20 cellular contexts compared by ENCODE assay signal in genomic region chr7:28767356-28767755, GRCh38.
"Had no signal": no experiment of that assay in that cellular context is flagged by ENCODE, and none has a peak within 500 bp of the region (broad histone marks: within the 10 kb centered on the region; RNA-seq: fewer than 3 reads in every experiment).

No MANE protein-coding gene starts in this region.

- H3K4me1 ChIP-seq: prostate gland, stomach had no signal

- H3K9me3 Mint-ChIP-seq: activated T-cell treated with anti-CD3 and anti-CD28 coated beads, Interleukin-2, amount 50 U/mL, for 4 hours; activated T-helper 2 cell treated with anti-CD3 and anti-CD28 coated beads, Interferon-gamma antibody, Interleukin-2, Interleukin-4, amounts not matched to agents 10 μg/mL and 5 μg/mL and 100 μg/mL, durations not matched to agents 14 hours and 24 hours and 36 hours; natural killer cell; stimulated activated memory B cell treated with anti-CD40 and anti-IgM and Interleukin-4, amounts not matched to agents 10 μg/mL and 1 μg/mL and 100 μg/mL, for 72 hours; WTC11 had no signal

- H3K27ac Mint-ChIP-seq: activated naive CD8-positive, alpha-beta T cell; activated T-helper 2 cell treated with anti-CD3 and anti-CD28 coated beads, Interferon-gamma antibody, Interleukin-2, Interleukin-4, amounts not matched to agents 10 μg/mL and 5 μg/mL and 100 μg/mL, durations not matched to agents 14 hours and 24 hours and 36 hours; natural killer cell; stimulated activated memory B cell treated with anti-CD40 and anti-IgM and Interleukin-4, amounts not matched to agents 10 μg/mL and 1 μg/mL and 100 μg/mL, for 72 hours had no signal

- DNase-seq: activated CD8-positive, alpha-beta memory T cell treated with anti-CD3 and anti-CD28 coated beads for 24 hours; activated CD8-positive, alpha-beta memory T cell treated with anti-CD3 and anti-CD28 coated beads, Interleukin-2, amount 50 U/mL, for 4 hours; activated naive CD4-positive, alpha-beta T cell; activated T-cell treated with anti-CD3 and anti-CD28 coated beads, Interleukin-2, amount 50 U/mL, for 4 hours; amniotic stem cell; heart right ventricle; natural killer cell; small intestine; stimulated activated CD4-positive, alpha-beta T cell treated with anti-CD3 and anti-CD28 coated beads, Interleukin-2, amount 100 ng/mL, for 24 hours; stomach; T-helper 1 cell; transverse colon had no signal

- H3K36me3 Mint-ChIP-seq: activated naive CD8-positive, alpha-beta T cell; natural killer cell; stimulated activated memory B cell treated with anti-CD40 and anti-IgM and Interleukin-4, amounts not matched to agents 10 μg/mL and 1 μg/mL and 100 μg/mL, for 72 hours; WTC11 had no signal

- H3K4me3 Mint-ChIP-seq: activated naive CD8-positive, alpha-beta T cell; activated T-cell treated with anti-CD3 and anti-CD28 coated beads, Interleukin-2, amount 50 U/mL, for 4 hours; natural killer cell; stimulated activated memory B cell treated with anti-CD40 and anti-IgM and Interleukin-4, amounts not matched to agents 10 μg/mL and 1 μg/mL and 100 μg/mL, for 72 hours; WTC11 had no signal

- H3K27me3 ChIP-seq: cardiac muscle cell, heart right ventricle, stomach, transverse colon had no signal

- H3K4me3 ChIP-seq: cardiac muscle cell, heart right ventricle, lung, prostate gland, stomach, transverse colon had no signal

- ATAC-seq: activated T-cell treated with anti-CD3 and anti-CD28 coated beads, Interleukin-2, amount 50 U/mL, for 4 hours; left lobe of liver; natural killer cell; stimulated activated memory B cell treated with anti-CD40 and anti-IgM and Interleukin-4, amounts not matched to agents 10 μg/mL and 1 μg/mL and 100 μg/mL, for 72 hours; WTC11 had no signal

- H3K36me3 ChIP-seq: cardiac muscle cell, heart right ventricle, prostate gland, stomach, transverse colon had no signal

- H3K4me1 Mint-ChIP-seq: natural killer cell; stimulated activated memory B cell treated with anti-CD40 and anti-IgM and Interleukin-4, amounts not matched to agents 10 μg/mL and 1 μg/mL and 100 μg/mL, for 72 hours had no signal

- H3K27ac ChIP-seq: cardiac muscle cell, heart right ventricle, prostate gland, stomach, transverse colon had no signal

- H3K9me3 ChIP-seq: heart right ventricle, prostate gland, stomach, transverse colon had no signal
